31 cellular contexts compared by ENCODE assay signal in the genomic region with DNA sequence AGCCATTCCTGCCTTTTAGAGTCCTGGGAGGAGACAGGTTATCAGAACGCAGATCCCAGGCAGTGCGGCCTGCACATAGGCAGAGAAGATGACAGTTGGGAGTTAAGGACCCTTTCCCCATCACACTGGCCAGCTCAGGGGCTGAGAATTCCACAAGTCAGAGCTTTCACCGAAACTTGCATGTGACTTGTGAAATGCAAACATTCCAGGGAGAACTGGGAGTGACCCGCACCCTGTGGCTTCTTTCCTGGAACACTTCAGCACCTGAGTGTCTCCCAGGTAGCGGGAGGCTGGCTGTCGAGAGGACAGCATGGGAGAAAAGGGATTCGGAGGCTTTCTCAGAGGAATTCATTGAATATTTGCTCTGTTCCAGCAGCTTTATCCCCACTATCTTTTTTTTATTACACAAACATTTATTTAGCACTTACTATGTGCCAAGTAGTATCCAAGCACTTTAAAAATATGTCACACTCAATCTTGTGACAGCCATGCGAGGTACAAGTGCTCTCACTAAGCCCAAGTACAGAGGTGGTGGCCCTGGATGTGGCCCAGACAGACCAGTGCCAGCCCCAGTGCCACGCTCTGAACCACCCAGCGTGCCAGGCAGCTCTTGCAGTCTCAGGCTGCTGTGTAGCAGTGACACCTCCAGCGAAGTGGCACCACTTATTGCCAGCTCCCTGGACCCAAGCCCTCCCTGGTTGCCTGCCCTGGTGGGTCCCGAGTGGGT.
A peak's percentile ranks its signal among the peaks of the same experiment; 100 is the strongest.
DNase-seq lines count a peak whose midpoint lies in the region; ATAC-seq and TF ChIP-seq lines count a peak whose summit lies in the region.
"Had no signal": no experiment of that assay in that cellular context is flagged by ENCODE, and none has a peak within 500 bp of the region (broad histone marks: within the 10 kb centered on the region; RNA-seq: fewer than 3 reads in every experiment).

No MANE protein-coding gene starts in this region.

- POLR2A ChIA-PET in PC-3 (lab: Charles Lee; ENCODE audit: unreplicated experiment): no interaction called here

- no peak for TF ChIP-seq POLR2A in testis (IDR thresholded peaks at IDR 0.05)

- TF ChIP-seq CTCF in PC-3 (conservative IDR thresholded peaks at IDR 0.05; ENCODE audit: low read depth, low read length): no peak
- TF ChIP-seq CTCF in thoracic aorta (IDR thresholded peaks at IDR 0.05): no peak
- TF ChIP-seq CTCF in testis (IDR thresholded peaks at IDR 0.05): no peak

- no peak overlapping the region for H3K4me2 ChIP-seq in PC-3 (ENCODE audit: low read length)
- H3K4me2 ChIP-seq: SK-N-SH had no signal

- no peak for ATAC-seq in PC-3
- peak; percentile 77 for ATAC-seq in Right ventricle myocardium inferior
- no peak for ATAC-seq in thoracic aorta (ENCODE audit: insufficient number of reproducible peaks, low FRiP score, low read depth)
- ATAC-seq in HG03571 (IDR thresholded peaks at IDR 0.05; ENCODE audit: unreplicated experiment): no peak
- ATAC-seq in T-helper 17 cell: no peak
- ATAC-seq: activated T-cell treated with anti-CD3 and anti-CD28 coated beads, Interleukin-2, amount 50 U/mL, for 72 hours; gastroesophageal sphincter; stimulated activated effector memory CD8-positive, alpha-beta T cell treated with anti-CD3 and anti-CD28 coated beads, Interleukin-12 subunit alpha, Interleukin-12 subunit beta, amount 100 ng/mL, for 72 hours had no signal

- WGBS in testis, 2 donors: 79% methylated on average over 11 of the region's 12 CpGs; no CpG with 5 or more reads in 1 of the 2 donors

- H3K36me3 ChIP-seq in PC-3 (ENCODE audit: low read depth, low read length): no peaks in the 10 kb centered on the region
- H3K36me3 ChIP-seq in thoracic aorta: no peaks in the 10 kb centered on the region
- H3K36me3 ChIP-seq in testis (ENCODE audit: low read depth, missing control alignments): no peaks in the 10 kb centered on the region
- H3K36me3 ChIP-seq: cardiac muscle cell, gastroesophageal sphincter, neutrophil, Peyer's patch, suprapubic skin, WERI-Rb-1 had no signal

- H3K27ac ChIP-seq in PC-3 (ENCODE audit: low read length) (no peak overlapping the region), thoracic aorta (peak overlapping the region; percentile 92 to 95), testis (no peak overlapping the region)
- H3K27ac ChIP-seq: C4-2B, cardiac muscle cell, gastroesophageal sphincter, neutrophil, Peyer's patch, psoas muscle, suprapubic skin, WERI-Rb-1 had no signal

- H3K9me2 ChIP-seq in PC-3 (replicated peaks; ENCODE audit: low read length): no peaks in the 10 kb centered on the region
- H3K9me2 ChIP-seq: SK-N-SH had no signal

- no peaks in the 10 kb centered on the region for H3K9me3 ChIP-seq in PC-3 (ENCODE audit: low read length)
- no peaks in the 10 kb centered on the region for H3K9me3 ChIP-seq in thoracic aorta
- H3K9me3 ChIP-seq in testis: no peaks in the 10 kb centered on the region
- no peaks in the 10 kb centered on the region for H3K9me3 ChIP-seq in T-helper 17 cell (ENCODE audit: control insufficient read depth, low read length, poor library complexity, severe bottlenecking)
- H3K9me3 ChIP-seq: gastroesophageal sphincter, neutrophil, Peyer's patch, psoas muscle, SK-N-SH, suprapubic skin had no signal

- H3K79me2 ChIP-seq in PC-3 (ENCODE audit: low read length): no peaks in the 10 kb centered on the region

- CTCF ChIA-PET in PC-3 (lab: Charles Lee): no interaction called here

- no peak overlapping the region for H2AFZ ChIP-seq in PC-3 (ENCODE audit: low read length)

- H3K4me1 Mint-ChIP-seq in T-helper 17 cell: peaks cover 20% of the 10 kb centered on the region

- no TSS peak for BruUV-seq in PC-3 (replicated peaks; lab: Mats Ljungman, UMichigan)

- H3K27me3 Mint-ChIP-seq in T-helper 17 cell: no peaks in the 10 kb centered on the region
- H3K27me3 Mint-ChIP-seq: activated CD4-positive, alpha-beta T cell treated with anti-CD3 and anti-CD28 coated beads, Interleukin-2, amount 10 ng/mL, durations not matched to agents 24 days and 14 days had no signal

- H3K9ac ChIP-seq in PC-3 (ENCODE audit: low read length): no peak overlapping the region
- H3K9ac ChIP-seq: SK-N-SH had no signal

- H3K4me1 ChIP-seq in PC-3 (ENCODE audit: insufficient read depth, low read length) (peaks cover 20% of the 10 kb centered on the region), thoracic aorta (ENCODE audit: control insufficient read depth in 1 of 2, low read depth in 2 of 2) (peaks cover 14 to 50% of the 10 kb centered on the region in 2 donors), testis (peaks cover 5% of the 10 kb centered on the region)
- H3K4me1 ChIP-seq: Peyer's patch, psoas muscle had no signal

- DNase-seq in PC-3 (peak; percentile 19), Right ventricle myocardium inferior (ENCODE audit: missing footprints) (peak; percentile 77), islet precursor cell (peak; percentile 75), thoracic aorta (ENCODE audit: low spot score) (no peak), testis (no peak), T-helper 1 cell (no peak), T-helper 17 cell (no peak)
- DNase-seq: activated CD4-positive, alpha-beta T cell treated with anti-CD3 and anti-CD28 coated beads, Interleukin-2, amount 10 ng/mL, durations not matched to agents 24 days and 14 days; activated naive CD4-positive, alpha-beta T cell treated with anti-CD3 and anti-CD28 coated beads for 36 hours; activated T-cell treated with anti-CD3 and anti-CD28 coated beads, Interleukin-2, amount 50 U/mL, for 72 hours; amniotic stem cell; KG1; kidney; mesenchymal stem cell; NCI-H1436 treated with DMSO at 0.1 percent for 48 hours; NCI-H510A treated with DMSO at 0.1 percent for 48 hours; NK-92 treated with Interleukin-12 subunit alpha and Interleukin-12 subunit beta, amount 100 ng/mL, for 24 hours; Peyer's patch; SK-N-SH; small intestine; WERI-Rb-1 had no signal

- H3K36me3 Mint-ChIP-seq in T-helper 17 cell (ENCODE audit: low read depth): no peaks in the 10 kb centered on the region
- H3K36me3 Mint-ChIP-seq: stimulated activated effector memory CD8-positive, alpha-beta T cell treated with anti-CD3 and anti-CD28 coated beads, Interleukin-12 subunit alpha, Interleukin-12 subunit beta, amount 100 ng/mL, for 72 hours had no signal

- H3K4me3 ChIP-seq in PC-3 (ENCODE audit: low read length): no peak overlapping the region
- H3K4me3 ChIP-seq in thoracic aorta: no peak overlapping the region
- H3K4me3 ChIP-seq in testis: no peak overlapping the region
- H3K4me3 ChIP-seq: cardiac muscle cell, gastroesophageal sphincter, Peyer's patch, psoas muscle, suprapubic skin had no signal

- intact Hi-C loops in PC-3 (cut with micrococcal nuclease) (no loop called here), Right ventricle myocardium inferior (cut with DNase I) (loop anchor here (10.0 kb wide), 1 partner anchor 279 kb away; no protein-coding TSS in a partner anchor), testis (cut with DNase I; ENCODE audit: low total_unique reads) (no loop called here)

- no peak overlapping the region for H3K4me3 Mint-ChIP-seq in T-helper 17 cell
- H3K4me3 Mint-ChIP-seq: activated CD4-positive, alpha-beta T cell treated with anti-CD3 and anti-CD28 coated beads, Interleukin-2, amount 10 ng/mL, durations not matched to agents 24 days and 14 days; activated naive CD4-positive, alpha-beta T cell treated with anti-CD3 and anti-CD28 coated beads for 36 hours; activated T-cell treated with anti-CD3 and anti-CD28 coated beads, Interleukin-2, amount 50 U/mL, for 72 hours; dendritic cell treated with granulocyte-macrophage colony-stimulating factor and Interleukin-4, amounts not matched to agents 40 ng/mL and 50 ng/mL, for 4 days; stimulated activated effector memory CD8-positive, alpha-beta T cell treated with anti-CD3 and anti-CD28 coated beads, Interleukin-12 subunit alpha, Interleukin-12 subunit beta, amount 100 ng/mL, for 72 hours; T-helper 2 cell treated with Interferon-gamma antibody and Interleukin-4, amounts not matched to agents 5 μg/mL and 100 μg/mL, for 36 hours had no signal

- no peak overlapping the region for H3K27ac Mint-ChIP-seq in T-helper 17 cell
- H3K27ac Mint-ChIP-seq: activated CD4-positive, alpha-beta T cell treated with anti-CD3 and anti-CD28 coated beads, Interleukin-2, amount 10 ng/mL, durations not matched to agents 24 days and 14 days; activated naive CD4-positive, alpha-beta T cell treated with anti-CD3 and anti-CD28 coated beads for 36 hours; activated T-cell treated with anti-CD3 and anti-CD28 coated beads, Interleukin-2, amount 50 U/mL, for 72 hours; dendritic cell treated with granulocyte-macrophage colony-stimulating factor and Interleukin-4, amounts not matched to agents 40 ng/mL and 50 ng/mL, for 4 days; stimulated activated effector memory CD8-positive, alpha-beta T cell treated with anti-CD3 and anti-CD28 coated beads, Interleukin-12 subunit alpha, Interleukin-12 subunit beta, amount 100 ng/mL, for 72 hours; T-helper 2 cell treated with Interferon-gamma antibody and Interleukin-4, amounts not matched to agents 5 μg/mL and 100 μg/mL, for 36 hours had no signal

- no peaks in the 10 kb centered on the region for H3F3A ChIP-seq in PC-3 (ENCODE audit: low read length, unreplicated experiment)

- H3K27me3 ChIP-seq in PC-3 (ENCODE audit: low read length) (no peaks in the 10 kb centered on the region), thoracic aorta (replicated peaks; ENCODE audit: insufficient read depth) (no peaks in the 10 kb centered on the region), testis (no peaks in the 10 kb centered on the region)
- H3K27me3 ChIP-seq: cardiac muscle cell, gastroesophageal sphincter, Peyer's patch, suprapubic skin had no signal

- H4K20me1 ChIP-seq in PC-3 (ENCODE audit: low read length): no peaks in the 10 kb centered on the region

Comparison
In these comparisons a context has a peak if more than half of its experiments do, and no peak if none do; other contexts are left out.
1. DNase-seq: peak in PC-3 (single experiment), Right ventricle myocardium inferior (single experiment) and islet precursor cell (single experiment); none in thoracic aorta (single experiment), testis (single experiment), T-helper 1 cell (0 of 5) and T-helper 17 cell (0 of 3).
2. H3K27ac ChIP-seq: peak in thoracic aorta (2 of 2); none in PC-3 (single experiment) and testis (0 of 2).